ENCODE assay signal across 21 cellular contexts in the genomic region with DNA sequence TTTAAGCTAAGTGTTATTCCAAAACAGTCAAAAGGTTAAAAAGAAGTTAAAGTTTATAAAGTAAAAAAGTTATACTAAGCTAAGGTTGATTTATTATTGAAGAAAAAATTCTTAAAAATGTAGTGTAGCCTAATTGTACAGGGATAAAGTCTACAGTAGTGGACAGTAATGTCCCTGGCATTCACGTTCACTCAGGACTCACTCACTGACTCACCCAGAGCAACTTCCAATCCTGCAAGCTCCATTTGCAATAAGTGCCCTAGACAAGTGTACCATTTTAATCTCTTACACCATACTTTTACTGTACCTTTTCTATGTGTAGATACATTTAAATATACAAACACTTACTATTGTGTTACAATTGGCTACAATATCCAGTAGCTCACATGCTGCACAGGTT.
"Had no signal": no experiment of that assay in that cellular context is flagged by ENCODE, and none has a peak within 500 bp of the region (broad histone marks: within the 10 kb centered on the region; RNA-seq: fewer than 3 reads in every experiment).

No MANE protein-coding gene starts in this region.

- H3K4me3 Mint-ChIP-seq: activated naive CD4-positive, alpha-beta T cell treated with anti-CD3 and anti-CD28 coated beads, Interleukin-2, amount 50 U/mL, for 24 hours; nephron; stimulated activated naive B cell treated with anti-CD40 and anti-IgM and Interleukin-4, amounts not matched to agents 10 μg/mL and 1 μg/mL and 100 μg/mL, for 72 hours had no signal

- H3K9me3 Mint-ChIP-seq: activated naive CD4-positive, alpha-beta T cell treated with anti-CD3 and anti-CD28 coated beads, Interleukin-2, amount 50 U/mL, for 24 hours; nephron; stimulated activated naive B cell treated with anti-CD40 and anti-IgM and Interleukin-4, amounts not matched to agents 10 μg/mL and 1 μg/mL and 100 μg/mL, for 72 hours had no signal

- H3K27ac Mint-ChIP-seq: activated naive CD4-positive, alpha-beta T cell treated with anti-CD3 and anti-CD28 coated beads, Interleukin-2, amount 50 U/mL, for 24 hours; nephron; stimulated activated naive B cell treated with anti-CD40 and anti-IgM and Interleukin-4, amounts not matched to agents 10 μg/mL and 1 μg/mL and 100 μg/mL, for 72 hours had no signal

- H3K36me3 Mint-ChIP-seq: activated naive CD4-positive, alpha-beta T cell treated with anti-CD3 and anti-CD28 coated beads, Interleukin-2, amount 50 U/mL, for 24 hours; stimulated activated naive B cell treated with anti-CD40 and anti-IgM and Interleukin-4, amounts not matched to agents 10 μg/mL and 1 μg/mL and 100 μg/mL, for 72 hours had no signal

- DNase-seq: activated CD4-positive, alpha-beta T cell treated with anti-CD3 and anti-CD28 coated beads for 1 hour; activated CD8-positive, alpha-beta memory T cell treated with anti-CD3 and anti-CD28 coated beads for 24 hours; activated CD8-positive, alpha-beta memory T cell treated with anti-CD3 and anti-CD28 coated beads, Interleukin-2, amount 50 U/mL, for 48 hours; activated effector memory CD4-positive, alpha-beta T cell treated with Interleukin-2 at 50 U/mL for 16 hours; activated T-cell treated with anti-CD3 and anti-CD28 coated beads, Interleukin-2, amount 50 U/mL, for 48 hours; effector CD4-positive, alpha-beta T cell; left colon; midbrain; stimulated activated naive B cell treated with anti-CD40 and anti-IgM and Interleukin-4, amounts not matched to agents 10 μg/mL and 1 μg/mL and 100 μg/mL, for 72 hours; T-helper 2 cell; upper lobe of right lung; WERI-Rb-1 had no signal

- H3K4me1 ChIP-seq: adrenal gland, parathyroid adenoma, upper lobe of right lung had no signal

- H3K4me3 ChIP-seq: adrenal gland, esophagus muscularis mucosa, hepatocyte, lung, thoracic aorta, upper lobe of right lung had no signal

- H3K27ac ChIP-seq: adrenal gland, esophagus muscularis mucosa, hepatocyte, parathyroid adenoma, thoracic aorta, upper lobe of right lung, WERI-Rb-1 had no signal

- H3K27me3 ChIP-seq: adrenal gland, esophagus muscularis mucosa, hepatocyte, upper lobe of right lung had no signal

- H3K4me1 Mint-ChIP-seq: activated naive CD4-positive, alpha-beta T cell treated with anti-CD3 and anti-CD28 coated beads, Interleukin-2, amount 50 U/mL, for 24 hours; nephron; stimulated activated naive B cell treated with anti-CD40 and anti-IgM and Interleukin-4, amounts not matched to agents 10 μg/mL and 1 μg/mL and 100 μg/mL, for 72 hours had no signal

- ATAC-seq: left colon; sciatic nerve; stimulated activated naive B cell treated with anti-CD40 and anti-IgM and Interleukin-4, amounts not matched to agents 10 μg/mL and 1 μg/mL and 100 μg/mL, for 72 hours; upper lobe of right lung had no signal

- H3K27me3 Mint-ChIP-seq: activated naive CD4-positive, alpha-beta T cell treated with anti-CD3 and anti-CD28 coated beads, Interleukin-2, amount 50 U/mL, for 24 hours had no signal
